In the genomic region with DNA sequence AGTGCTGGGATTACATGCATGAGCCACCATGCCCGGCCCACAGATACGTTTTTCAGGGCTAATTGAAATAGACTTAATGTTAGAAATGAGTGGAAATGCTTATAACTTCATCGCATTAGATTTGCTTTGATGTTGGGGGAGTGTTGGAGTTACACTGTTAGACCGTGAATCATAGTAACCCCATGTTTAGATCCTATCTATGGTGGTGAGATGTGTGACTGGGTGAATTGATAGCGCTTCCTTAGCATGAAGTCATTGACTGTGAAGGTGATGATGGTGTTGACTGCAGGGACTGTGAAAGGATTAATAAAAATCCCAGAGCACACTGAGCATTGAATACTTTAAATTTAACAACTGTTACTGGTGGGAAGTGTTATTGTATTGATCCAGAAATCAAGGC, we compare ENCODE assay signal across 8 cellular contexts. TPM values are rescaled to one million over a fixed set of nuclear protein-coding genes. Genes with fewer than 3 reads are reported as not detected.
A peak's percentile ranks its signal among the peaks of the same experiment; 100 is the strongest.
DNase-seq lines count a peak whose midpoint lies in the region; ATAC-seq and TF ChIP-seq lines count a peak whose summit lies in the region.
"Had no signal": no experiment of that assay in that cellular context is flagged by ENCODE, and none has a peak within 500 bp of the region (broad histone marks: within the 10 kb centered on the region; RNA-seq: fewer than 3 reads in every experiment).

No MANE protein-coding gene starts in this region.

- CTCF ChIA-PET in HCT116 (lab: Charles Lee), result no interaction called here

- POLR2A ChIA-PET in HCT116 (lab: Charles Lee), result no interaction called here

- H3K27me3 ChIP-seq in HCT116 (ENCODE audit: insufficient read depth, low read length) (no peaks in the 10 kb centered on the region), WERI-Rb-1 (ENCODE audit: insufficient read depth, low read depth, severe bottlenecking) (no peaks in the 10 kb centered on the region)

- H3K79me2 ChIP-seq in HCT116 (ENCODE audit: insufficient read depth, low read length), result peaks cover 31% of the 10 kb centered on the region

- RAD21 ChIA-PET in HCT116 (lab: Charles Lee; ENCODE audit: low non-redundant PET in 1 of 2, low total read pairs in 2 of 2, uncharacterized antibody in 2 of 2, unreplicated experiment in 2 of 2), result no interaction called here

- TF ChIP-seq RAD21 in HCT116 (IDR thresholded peaks at IDR 0.05; ENCODE audit: low read depth), result no peak

- no peak overlapping the region for H3K27ac ChIP-seq in HCT116 (ENCODE audit: low read depth, low read length)
- no peak overlapping the region for H3K27ac ChIP-seq in WERI-Rb-1

- peak overlapping the region; percentile 50 for H3K27ac Mint-ChIP-seq in activated naive CD8-positive, alpha-beta T cell treated with anti-CD3 and anti-CD28 coated beads, Interleukin-2, amount 50 U/mL, for 24 hours
- no peak overlapping the region for H3K27ac Mint-ChIP-seq in nephron progenitor cell

- peak overlapping the region in 1 of 2 experiments; percentile 97; a peak in 3 of 4 replicates for H3K4me3 ChIP-seq in HCT116 (replicated peaks in 1 of 2; ENCODE audit: low read depth in 1 of 2, low read length in 2 of 2)
- no peak overlapping the region for H3K4me3 ChIP-seq in WERI-Rb-1 (ENCODE audit: low read depth, low read length)

- no peaks in the 10 kb centered on the region for H3K27me3 Mint-ChIP-seq in activated naive CD8-positive, alpha-beta T cell treated with anti-CD3 and anti-CD28 coated beads, Interleukin-2, amount 50 U/mL, for 24 hours
- peaks cover 13% of the 10 kb centered on the region for H3K27me3 Mint-ChIP-seq in nephron progenitor cell (ENCODE audit: low read depth, poor library complexity)

- peaks cover 30% of the 10 kb centered on the region for H3K9me3 Mint-ChIP-seq in activated naive CD8-positive, alpha-beta T cell treated with anti-CD3 and anti-CD28 coated beads, Interleukin-2, amount 50 U/mL, for 24 hours
- peaks cover 44% of the 10 kb centered on the region for H3K9me3 Mint-ChIP-seq in nephron progenitor cell

- TF ChIP-seq POLR2A in HCT116 (IDR thresholded peaks at IDR 0.05; ENCODE audit: borderline replicate concordance, extremely low read depth, insufficient read depth, insufficient read length), result no peak

- H3K4me1 Mint-ChIP-seq in activated naive CD8-positive, alpha-beta T cell treated with anti-CD3 and anti-CD28 coated beads, Interleukin-2, amount 50 U/mL, for 24 hours, result peaks cover 25% of the 10 kb centered on the region
- peaks cover 27% of the 10 kb centered on the region for H3K4me1 Mint-ChIP-seq in nephron progenitor cell

- peaks cover 4 to 18% of the 10 kb centered on the region in 2 experiments; a peak in 2 of 4 replicates for H3K4me1 ChIP-seq in HCT116 (ENCODE audit: control insufficient read depth in 1 of 2, insufficient read depth in 2 of 2, low read length in 2 of 2)

- no peaks in the 10 kb centered on the region for H3K9me2 ChIP-seq in HCT116 (ENCODE audit: insufficient read depth)

- peak overlapping the region; percentile 88 for H3K4me3 Mint-ChIP-seq in activated naive CD8-positive, alpha-beta T cell treated with anti-CD3 and anti-CD28 coated beads, Interleukin-2, amount 50 U/mL, for 24 hours
- H3K4me3 Mint-ChIP-seq in nephron progenitor cell, result peak overlapping the region; percentile 97

- intact Hi-C loops in HCT116 (cut with micrococcal nuclease), result no loop called here

- ATAC-seq in HCT116, result no peak
- ATAC-seq in activated naive CD8-positive, alpha-beta T cell treated with anti-CD3 and anti-CD28 coated beads, Interleukin-2, amount 50 U/mL, for 24 hours, result peak; percentile 56

- DNase-seq in HCT116 (ENCODE audit: low read depth, low spot score) (no peak), nephron progenitor cell (no peak), WERI-Rb-1 (no peak), CD1c-positive myeloid dendritic cell (ENCODE audit: extremely low spot score) (no peak)
- DNase-seq in activated naive CD8-positive, alpha-beta T cell treated with anti-CD3 and anti-CD28 coated beads, Interleukin-2, amount 50 U/mL, for 24 hours, result no peak
- no peak for DNase-seq in NK-92 treated with Interleukin-12 subunit alpha and Interleukin-12 subunit beta, amount 100 ng/mL, for 24 hours (lab: John Stamatoyannopoulos, UW)
- DNase-seq: NCI-H774 had no signal

- no peak overlapping the region for H2AFZ ChIP-seq in HCT116 (ENCODE audit: low read depth, low read length, poor library complexity, severe bottlenecking)

- no TSS peak for BruUV-seq in HCT116 (replicated peaks; lab: Mats Ljungman, UMichigan)

- H4K20me1 ChIP-seq in HCT116 (ENCODE audit: insufficient read depth), result no peaks in the 10 kb centered on the region

- H3K36me3 ChIP-seq in HCT116 (ENCODE audit: control insufficient read depth in 1 of 2, insufficient read depth in 2 of 2, low read length in 2 of 2) (peaks cover 25 to 30% of the 10 kb centered on the region in 2 experiments), WERI-Rb-1 (peaks cover 56% of the 10 kb centered on the region)

- peak overlapping the region; percentile 85 for H3K4me2 ChIP-seq in HCT116 (ENCODE audit: low read length)

- peaks cover 0 to 8% of the 10 kb centered on the region in 2 experiments; a peak in 1 of 4 replicates for H3K9me3 ChIP-seq in HCT116 (ENCODE audit: control insufficient read depth in 1 of 2, insufficient read depth in 1 of 2, low read depth in 1 of 2, low read length in 2 of 2)
- H3K9me3 ChIP-seq in WERI-Rb-1 (ENCODE audit: severe bottlenecking), result peaks cover 16% of the 10 kb centered on the region

- TF ChIP-seq CTCF in HCT116 (IDR thresholded peaks at IDR 0.05 in 2 of 3, conservative IDR thresholded peaks at IDR 0.05 in 1 of 3; ENCODE audit: borderline replicate concordance in 1 of 3, insufficient read depth in 1 of 3, low read depth in 2 of 3, low read length in 2 of 3) (no peak), nephron progenitor cell (IDR thresholded peaks at IDR 0.05) (no peak), WERI-Rb-1 (IDR thresholded peaks at IDR 0.05; ENCODE audit: low read depth, low read length) (no peak)

- peaks cover 75% of the 10 kb centered on the region for H3K36me3 Mint-ChIP-seq in activated naive CD8-positive, alpha-beta T cell treated with anti-CD3 and anti-CD28 coated beads, Interleukin-2, amount 50 U/mL, for 24 hours (ENCODE audit: low read depth)
- peaks cover 82% of the 10 kb centered on the region for H3K36me3 Mint-ChIP-seq in nephron progenitor cell (ENCODE audit: low read depth)

- H3K9ac ChIP-seq in HCT116 (ENCODE audit: low read length), result no peak overlapping the region

TF ChIP-seq in HCT116, 20 proteins besides CTCF, POLR2A, EP300 and RAD21:
- TF ChIP-seq TCF7L2 (IDR thresholded peaks at IDR 0.05; ENCODE audit: borderline replicate concordance, extremely low read depth, insufficient read depth, insufficient read length), result no peak
- TF ChIP-seq SP1 (IDR thresholded peaks at IDR 0.05; ENCODE audit: low read depth), result no peak
- TF ChIP-seq FOSL1 (IDR thresholded peaks at IDR 0.05; ENCODE audit: low read depth), result no peak
- TF ChIP-seq SIN3A (IDR thresholded peaks at IDR 0.05; ENCODE audit: low read depth), result no peak
- no peak for TF ChIP-seq EZH2 (IDR thresholded peaks at IDR 0.05)
- TF ChIP-seq, protein P1, sequence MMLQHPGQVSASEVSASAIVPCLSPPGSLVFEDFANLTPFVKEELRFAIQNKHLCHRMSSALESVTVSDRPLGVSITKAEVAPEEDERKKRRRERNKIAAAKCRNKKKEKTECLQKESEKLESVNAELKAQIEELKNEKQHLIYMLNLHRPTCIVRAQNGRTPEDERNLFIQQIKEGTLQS (IDR thresholded peaks at IDR 0.05), result no peak
- TF ChIP-seq, protein P2, sequence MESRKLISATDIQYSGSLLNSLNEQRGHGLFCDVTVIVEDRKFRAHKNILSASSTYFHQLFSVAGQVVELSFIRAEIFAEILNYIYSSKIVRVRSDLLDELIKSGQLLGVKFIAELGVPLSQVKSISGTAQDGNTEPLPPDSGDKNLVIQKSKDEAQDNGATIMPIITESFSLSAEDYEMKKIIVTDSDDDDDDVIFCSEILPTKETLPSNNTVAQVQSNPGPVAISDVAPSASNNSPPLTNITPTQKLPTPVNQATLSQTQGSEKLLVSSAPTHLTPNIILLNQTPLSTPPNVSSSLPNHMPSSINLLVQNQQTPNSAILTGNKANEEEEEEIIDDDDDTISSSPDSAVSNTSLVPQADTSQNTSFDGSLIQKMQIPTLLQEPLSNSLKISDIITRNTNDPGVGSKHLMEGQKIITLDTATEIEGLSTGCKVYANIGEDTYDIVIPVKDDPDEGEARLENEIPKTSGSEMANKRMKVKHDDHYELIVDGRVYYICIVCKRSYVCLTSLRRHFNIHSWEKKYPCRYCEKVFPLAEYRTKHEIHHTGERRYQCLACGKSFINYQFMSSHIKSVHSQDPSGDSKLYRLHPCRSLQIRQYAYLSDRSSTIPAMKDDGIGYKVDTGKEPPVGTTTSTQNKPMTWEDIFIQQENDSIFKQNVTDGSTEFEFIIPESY (IDR thresholded peaks at IDR 0.05; ENCODE audit: extremely low read depth, insufficient replicate concordance, low read length), result no peak
- TF ChIP-seq SRF (IDR thresholded peaks at IDR 0.05; ENCODE audit: low read depth), result no peak
- TF ChIP-seq YY1 (IDR thresholded peaks at IDR 0.05; ENCODE audit: extremely low read depth, insufficient replicate concordance, low read depth, low read length), result no peak
- TF ChIP-seq ELF1 (IDR thresholded peaks at IDR 0.05; ENCODE audit: borderline replicate concordance, low read depth), result no peak
- no peak for TF ChIP-seq EZH2phosphoT487 (IDR thresholded peaks at IDR 0.05; ENCODE audit: borderline replicate concordance)
- TF ChIP-seq CBX3 (IDR thresholded peaks at IDR 0.05; ENCODE audit: low read depth), result no peak
- no peak for TF ChIP-seq JUND (IDR thresholded peaks at IDR 0.05)
- TF ChIP-seq ZNF274 (IDR thresholded peaks at IDR 0.05; ENCODE audit: low read depth, low read length), result no peak
- no peak for TF ChIP-seq CEBPB (IDR thresholded peaks at IDR 0.05; ENCODE audit: low read depth)
TF ChIP-seq in HCT116: peak in this region for 0.

RNA-seq across cellular contexts. Expression of a gene that starts 1.7 kb away (rescaled TPM):
- 30.3 TPM for total RNA-seq in HCT116 (2021; ENCODE audit: unreplicated experiment)
- 9.6 and 12.2 TPM in 2 replicates for polyA plus RNA-seq in HCT116 (2012)

RNA-seq across cellular contexts. Expression of a gene that starts 25.7 kb away (rescaled TPM):
- total RNA-seq in HCT116 (2021; ENCODE audit: unreplicated experiment), result not detected
- polyA plus RNA-seq in HCT116 (2012), result not detected in 2 replicates
- total RNA-seq: myocyte had no signal

RNA-seq across cellular contexts. Expression of a gene that starts 37.8 kb away (rescaled TPM):
- 1.5 TPM for total RNA-seq in HCT116 (2021; ENCODE audit: unreplicated experiment)
- 1.1 and 1.7 TPM in 2 replicates for polyA plus RNA-seq in HCT116 (2012)
- total RNA-seq: myocyte had no signal

RNA-seq across cellular contexts. Expression of a gene that starts 47.4 kb away (rescaled TPM):
- total RNA-seq in HCT116 (2021; ENCODE audit: unreplicated experiment), result 9.2 TPM
- polyA plus RNA-seq in HCT116 (2012), result 2.9 and 3.3 TPM in 2 replicates

RNA-seq across cellular contexts. Expression of a gene that starts 48.0 kb away (rescaled TPM):
- not detected for total RNA-seq in HCT116 (2021; ENCODE audit: unreplicated experiment)
- not detected in 2 replicates for polyA plus RNA-seq in HCT116 (2012)
- total RNA-seq: myocyte had no signal
